In the genomic region with DNA sequence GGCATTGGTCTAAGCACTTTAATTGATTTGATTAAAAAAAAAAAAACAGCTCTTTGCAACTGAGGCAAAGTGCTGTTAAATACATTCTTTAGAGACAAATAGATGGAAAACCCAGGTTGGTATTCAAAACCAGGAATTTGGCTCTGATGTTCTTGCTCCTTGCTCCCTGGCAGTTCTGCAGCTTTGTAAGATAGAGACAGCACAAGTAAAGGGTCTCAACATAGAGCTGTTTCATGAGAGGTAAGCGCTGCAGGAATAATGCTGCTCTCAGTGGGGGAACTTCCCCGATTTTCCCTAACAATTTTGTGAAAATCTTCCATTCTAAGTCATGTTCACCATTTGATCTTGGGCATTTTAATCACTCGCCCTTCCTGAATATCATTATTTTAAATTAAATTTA, we compare ENCODE assay signal across 24 cellular contexts.
"Had no signal": no experiment of that assay in that cellular context is flagged by ENCODE, and none has a peak within 500 bp of the region (broad histone marks: within the 10 kb centered on the region; RNA-seq: fewer than 3 reads in every experiment).

No MANE protein-coding gene starts in this region.

- H3K4me3 ChIP-seq: K562, SJSA1, SK-N-MC had no signal

- H3K36me3 ChIP-seq: SJSA1 had no signal

- H3K9ac ChIP-seq: KMS-11 had no signal

- H3K27me3 Mint-ChIP-seq: IgD-negative memory B cell had no signal

- DNase-seq: Kasumi-1, MV-4-11, NCI-H1048, NCI-H1105 treated with DMSO at 0.1 percent for 48 hours, NCI-H1417 treated with DMSO at 0.1 percent for 48 hours, NCI-H146, NCI-H1694 treated with DMSO at 0.1 percent for 48 hours, NCI-H1930, NCI-H2081, NCI-H2107, NCI-H2227 treated with DMSO at 0.1 percent for 48 hours, NCI-H446, NCI-H510A, NCI-H524 treated with DMSO at 0.1 percent for 48 hours, NCI-H69, NCI-H774, Right ventricle myocardium superior, RPMI8226, SIG-M5 had no signal

- H3K4me1 ChIP-seq: SJSA1 had no signal

- H3K27ac Mint-ChIP-seq: IgD-negative memory B cell had no signal

- H3K4me3 Mint-ChIP-seq: IgD-negative memory B cell had no signal

- H3K27me3 ChIP-seq: SJSA1 had no signal

- ATAC-seq: K562 had no signal

- H3K27ac ChIP-seq: KMS-11, SJSA1, SK-N-MC had no signal

- H3K36me3 Mint-ChIP-seq: IgD-negative memory B cell had no signal

- H3K9me3 ChIP-seq: SJSA1 had no signal

- H3K4me1 Mint-ChIP-seq: IgD-negative memory B cell had no signal
